1 cellular context compared by ENCODE assay signal in the genomic region with DNA sequence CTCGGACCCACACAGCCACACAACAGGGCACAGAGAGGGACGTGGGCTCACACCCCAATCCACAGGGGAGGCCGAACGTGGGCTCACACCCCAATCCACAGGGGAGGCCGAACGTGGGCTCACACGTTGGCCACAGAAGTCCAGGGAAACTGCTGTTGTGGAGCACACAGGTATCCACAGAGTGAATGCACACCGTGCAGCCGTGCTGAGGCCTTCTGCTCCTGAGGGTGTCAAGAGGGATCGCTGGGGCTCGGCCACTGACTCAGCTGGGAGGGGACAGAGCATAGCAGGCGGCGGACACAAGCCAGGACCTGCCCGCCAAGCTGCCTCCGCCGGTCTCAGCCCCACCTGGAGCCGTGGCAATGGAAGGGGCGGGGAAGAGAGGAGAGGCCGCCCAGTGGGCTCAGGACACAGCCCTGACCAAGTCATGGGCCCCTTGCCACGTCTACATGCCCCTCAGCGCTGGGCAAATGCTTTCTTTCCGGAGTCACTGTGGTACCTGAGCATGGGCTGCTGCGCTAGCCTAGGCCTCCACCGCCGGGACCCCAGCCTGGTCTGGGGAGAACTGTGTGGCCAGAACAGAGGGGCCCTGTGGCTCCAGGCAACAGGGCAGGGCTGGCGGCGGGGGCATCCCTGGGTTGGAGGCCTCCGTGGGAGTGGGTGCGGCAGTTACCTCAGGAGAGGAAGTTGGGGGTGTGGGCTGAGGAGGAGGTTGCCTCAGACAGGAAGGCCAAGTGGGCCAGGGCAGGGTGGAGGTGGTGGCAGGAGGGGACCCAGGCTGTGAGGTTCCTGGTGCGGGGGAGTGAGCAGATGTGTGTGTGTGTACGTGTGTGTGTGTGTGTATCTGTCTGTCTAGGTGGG.
TF ChIP-seq lines count a peak whose summit lies in the region.

No MANE protein-coding gene starts in this region.

TF ChIP-seq in K562, 482 proteins besides CTCF, POLR2A, EP300 and RAD21 (continued from another document and continues in another):
- TF ChIP-seq, protein P1, sequence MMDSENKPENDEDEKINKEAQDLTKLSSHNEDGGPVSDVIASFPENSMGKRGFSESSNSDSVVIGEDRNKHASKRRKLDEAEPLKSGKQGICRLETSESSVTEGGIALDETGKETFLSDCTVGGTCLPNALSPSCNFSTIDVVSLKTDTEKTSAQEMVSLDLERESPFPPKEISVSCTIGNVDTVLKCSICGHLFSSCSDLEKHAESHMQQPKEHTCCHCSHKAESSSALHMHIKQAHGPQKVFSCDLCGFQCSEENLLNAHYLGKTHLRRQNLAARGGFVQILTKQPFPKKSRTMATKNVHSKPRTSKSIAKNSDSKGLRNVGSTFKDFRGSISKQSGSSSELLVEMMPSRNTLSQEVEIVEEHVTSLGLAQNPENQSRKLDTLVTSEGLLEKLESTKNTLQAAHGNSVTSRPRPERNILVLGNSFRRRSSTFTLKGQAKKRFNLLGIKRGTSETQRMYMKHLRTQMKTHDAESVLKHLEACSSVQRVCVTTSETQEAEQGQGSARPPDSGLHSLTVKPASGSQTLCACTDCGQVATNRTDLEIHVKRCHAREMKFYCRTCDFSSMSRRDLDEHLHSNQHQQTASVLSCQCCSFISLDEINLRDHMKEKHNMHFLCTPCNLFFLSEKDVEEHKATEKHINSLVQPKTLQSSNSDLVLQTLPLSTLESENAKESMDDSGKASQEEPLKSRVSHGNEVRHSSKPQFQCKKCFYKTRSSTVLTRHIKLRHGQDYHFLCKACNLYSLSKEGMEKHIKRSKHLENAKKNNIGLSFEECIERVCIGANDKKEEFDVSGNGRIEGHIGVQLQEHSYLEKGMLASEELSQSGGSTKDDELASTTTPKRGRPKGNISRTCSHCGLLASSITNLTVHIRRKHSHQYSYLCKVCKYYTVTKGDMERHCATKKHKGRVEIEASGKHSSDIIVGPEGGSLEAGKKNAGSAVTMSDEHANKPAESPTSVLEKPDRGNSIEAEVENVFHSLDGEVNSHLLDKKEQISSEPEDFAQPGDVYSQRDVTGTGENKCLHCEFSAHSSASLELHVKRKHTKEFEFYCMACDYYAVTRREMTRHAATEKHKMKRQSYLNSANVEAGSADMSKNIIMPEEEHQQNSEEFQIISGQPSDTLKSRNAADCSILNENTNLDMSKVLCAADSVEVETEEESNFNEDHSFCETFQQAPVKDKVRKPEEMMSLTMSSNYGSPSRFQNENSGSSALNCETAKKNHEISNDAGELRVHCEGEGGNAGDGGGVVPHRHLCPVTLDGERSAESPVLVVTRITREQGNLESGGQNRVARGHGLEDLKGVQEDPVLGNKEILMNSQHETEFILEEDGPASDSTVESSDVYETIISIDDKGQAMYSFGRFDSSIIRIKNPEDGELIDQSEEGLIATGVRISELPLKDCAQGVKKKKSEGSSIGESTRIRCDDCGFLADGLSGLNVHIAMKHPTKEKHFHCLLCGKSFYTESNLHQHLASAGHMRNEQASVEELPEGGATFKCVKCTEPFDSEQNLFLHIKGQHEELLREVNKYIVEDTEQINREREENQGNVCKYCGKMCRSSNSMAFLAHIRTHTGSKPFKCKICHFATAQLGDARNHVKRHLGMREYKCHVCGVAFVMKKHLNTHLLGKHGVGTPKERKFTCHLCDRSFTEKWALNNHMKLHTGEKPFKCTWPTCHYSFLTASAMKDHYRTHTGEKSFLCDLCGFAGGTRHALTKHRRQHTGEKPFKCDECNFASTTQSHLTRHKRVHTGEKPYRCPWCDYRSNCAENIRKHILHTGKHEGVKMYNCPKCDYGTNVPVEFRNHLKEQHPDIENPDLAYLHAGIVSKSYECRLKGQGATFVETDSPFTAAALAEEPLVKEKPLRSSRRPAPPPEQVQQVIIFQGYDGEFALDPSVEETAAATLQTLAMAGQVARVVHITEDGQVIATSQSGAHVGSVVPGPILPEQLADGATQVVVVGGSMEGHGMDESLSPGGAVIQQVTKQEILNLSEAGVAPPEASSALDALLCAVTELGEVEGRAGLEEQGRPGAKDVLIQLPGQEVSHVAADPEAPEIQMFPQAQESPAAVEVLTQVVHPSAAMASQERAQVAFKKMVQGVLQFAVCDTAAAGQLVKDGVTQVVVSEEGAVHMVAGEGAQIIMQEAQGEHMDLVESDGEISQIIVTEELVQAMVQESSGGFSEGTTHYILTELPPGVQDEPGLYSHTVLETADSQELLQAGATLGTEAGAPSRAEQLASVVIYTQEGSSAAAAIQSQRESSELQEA (IDR thresholded peaks at IDR 0.05; ENCODE audit: low read depth) = no peak
- TF ChIP-seq MCM3 (IDR thresholded peaks at IDR 0.05) (no peak), ZNF3 (CRISPR knock-in tag; IDR thresholded peaks at IDR 0.05) (no peak), ZFP36 (IDR thresholded peaks at IDR 0.05; ENCODE audit: low read depth, low read length, partially characterized antibody) (no peak), DMBX1 (CRISPR knock-in tag; IDR thresholded peaks at IDR 0.05; ENCODE audit: borderline replicate concordance) (no peak), HDAC2 (IDR thresholded peaks at IDR 0.05) (no peak), ZNF79 (CRISPR knock-in tag; IDR thresholded peaks at IDR 0.05; ENCODE audit: low read depth) (no peak), CHCHD3 (CRISPR knock-in tag; IDR thresholded peaks at IDR 0.05) (no peak), RFX7 (CRISPR knock-in tag; IDR thresholded peaks at IDR 0.05) (no peak), MCM5 (IDR thresholded peaks at IDR 0.05; ENCODE audit: low read depth) (no peak), TAF9B (IDR thresholded peaks at IDR 0.05; ENCODE audit: partially characterized antibody) (no peak), ETV6 (IDR thresholded peaks at IDR 0.05; ENCODE audit: borderline replicate concordance in 1 of 2, low read depth in 2 of 2, low read length in 1 of 2) (no peak), ETV6 (CRISPR knock-in tag; IDR thresholded peaks at IDR 0.05; ENCODE audit: borderline replicate concordance) (no peak), ZNF584 (CRISPR knock-in tag; IDR thresholded peaks at IDR 0.05; ENCODE audit: low read depth) (no peak), ZNF274 (IDR thresholded peaks at IDR 0.05; ENCODE audit: borderline replicate concordance, low read depth, low read length) (no peak), TBL1XR1 (IDR thresholded peaks at IDR 0.05; ENCODE audit: low read length in 2 of 2) (no peak), MBD2 (IDR thresholded peaks at IDR 0.05; ENCODE audit: borderline replicate concordance, low read depth) (no peak), CXXC5 (CRISPR knock-in tag; IDR thresholded peaks at IDR 0.05) (no peak), GABPB2 (CRISPR knock-in tag; conservative IDR thresholded peaks at IDR 0.05) (no peak), ZKSCAN1 (IDR thresholded peaks at IDR 0.05; ENCODE audit: low read depth, low read length) (no peak), HNRNPLL (IDR thresholded peaks at IDR 0.05; ENCODE audit: low read depth, low read length, poor library complexity, severe bottlenecking) (no peak)
- TF ChIP-seq, protein P2, sequence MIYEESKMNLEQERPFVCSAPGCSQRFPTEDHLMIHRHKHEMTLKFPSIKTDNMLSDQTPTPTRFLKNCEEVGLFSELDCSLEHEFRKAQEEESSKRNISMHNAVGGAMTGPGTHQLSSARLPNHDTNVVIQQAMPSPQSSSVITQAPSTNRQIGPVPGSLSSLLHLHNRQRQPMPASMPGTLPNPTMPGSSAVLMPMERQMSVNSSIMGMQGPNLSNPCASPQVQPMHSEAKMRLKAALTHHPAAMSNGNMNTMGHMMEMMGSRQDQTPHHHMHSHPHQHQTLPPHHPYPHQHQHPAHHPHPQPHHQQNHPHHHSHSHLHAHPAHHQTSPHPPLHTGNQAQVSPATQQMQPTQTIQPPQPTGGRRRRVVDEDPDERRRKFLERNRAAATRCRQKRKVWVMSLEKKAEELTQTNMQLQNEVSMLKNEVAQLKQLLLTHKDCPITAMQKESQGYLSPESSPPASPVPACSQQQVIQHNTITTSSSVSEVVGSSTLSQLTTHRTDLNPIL (CRISPR knock-in tag; IDR thresholded peaks at IDR 0.05) = no peak
- TF ChIP-seq, protein P3, sequence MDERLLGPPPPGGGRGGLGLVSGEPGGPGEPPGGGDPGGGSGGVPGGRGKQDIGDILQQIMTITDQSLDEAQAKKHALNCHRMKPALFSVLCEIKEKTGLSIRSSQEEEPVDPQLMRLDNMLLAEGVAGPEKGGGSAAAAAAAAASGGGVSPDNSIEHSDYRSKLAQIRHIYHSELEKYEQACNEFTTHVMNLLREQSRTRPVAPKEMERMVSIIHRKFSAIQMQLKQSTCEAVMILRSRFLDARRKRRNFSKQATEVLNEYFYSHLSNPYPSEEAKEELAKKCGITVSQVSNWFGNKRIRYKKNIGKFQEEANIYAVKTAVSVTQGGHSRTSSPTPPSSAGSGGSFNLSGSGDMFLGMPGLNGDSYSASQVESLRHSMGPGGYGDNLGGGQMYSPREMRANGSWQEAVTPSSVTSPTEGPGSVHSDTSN (CRISPR knock-in tag; IDR thresholded peaks at IDR 0.05; ENCODE audit: low read depth) = no peak
- TF ChIP-seq, protein P3 (tag; conservative IDR thresholded peaks at IDR 0.05; ENCODE audit: low read depth) = no peak
- TF ChIP-seq, protein P4, sequence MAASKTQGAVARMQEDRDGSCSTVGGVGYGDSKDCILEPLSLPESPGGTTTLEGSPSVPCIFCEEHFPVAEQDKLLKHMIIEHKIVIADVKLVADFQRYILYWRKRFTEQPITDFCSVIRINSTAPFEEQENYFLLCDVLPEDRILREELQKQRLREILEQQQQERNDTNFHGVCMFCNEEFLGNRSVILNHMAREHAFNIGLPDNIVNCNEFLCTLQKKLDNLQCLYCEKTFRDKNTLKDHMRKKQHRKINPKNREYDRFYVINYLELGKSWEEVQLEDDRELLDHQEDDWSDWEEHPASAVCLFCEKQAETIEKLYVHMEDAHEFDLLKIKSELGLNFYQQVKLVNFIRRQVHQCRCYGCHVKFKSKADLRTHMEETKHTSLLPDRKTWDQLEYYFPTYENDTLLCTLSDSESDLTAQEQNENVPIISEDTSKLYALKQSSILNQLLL (CRISPR knock-in tag; IDR thresholded peaks at IDR 0.05; ENCODE audit: borderline replicate concordance) = no peak
- TF ChIP-seq, protein P5, sequence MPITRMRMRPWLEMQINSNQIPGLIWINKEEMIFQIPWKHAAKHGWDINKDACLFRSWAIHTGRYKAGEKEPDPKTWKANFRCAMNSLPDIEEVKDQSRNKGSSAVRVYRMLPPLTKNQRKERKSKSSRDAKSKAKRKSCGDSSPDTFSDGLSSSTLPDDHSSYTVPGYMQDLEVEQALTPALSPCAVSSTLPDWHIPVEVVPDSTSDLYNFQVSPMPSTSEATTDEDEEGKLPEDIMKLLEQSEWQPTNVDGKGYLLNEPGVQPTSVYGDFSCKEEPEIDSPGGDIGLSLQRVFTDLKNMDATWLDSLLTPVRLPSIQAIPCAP (CRISPR knock-in tag; IDR thresholded peaks at IDR 0.05; ENCODE audit: borderline replicate concordance) = no peak
- TF ChIP-seq, protein P6, sequence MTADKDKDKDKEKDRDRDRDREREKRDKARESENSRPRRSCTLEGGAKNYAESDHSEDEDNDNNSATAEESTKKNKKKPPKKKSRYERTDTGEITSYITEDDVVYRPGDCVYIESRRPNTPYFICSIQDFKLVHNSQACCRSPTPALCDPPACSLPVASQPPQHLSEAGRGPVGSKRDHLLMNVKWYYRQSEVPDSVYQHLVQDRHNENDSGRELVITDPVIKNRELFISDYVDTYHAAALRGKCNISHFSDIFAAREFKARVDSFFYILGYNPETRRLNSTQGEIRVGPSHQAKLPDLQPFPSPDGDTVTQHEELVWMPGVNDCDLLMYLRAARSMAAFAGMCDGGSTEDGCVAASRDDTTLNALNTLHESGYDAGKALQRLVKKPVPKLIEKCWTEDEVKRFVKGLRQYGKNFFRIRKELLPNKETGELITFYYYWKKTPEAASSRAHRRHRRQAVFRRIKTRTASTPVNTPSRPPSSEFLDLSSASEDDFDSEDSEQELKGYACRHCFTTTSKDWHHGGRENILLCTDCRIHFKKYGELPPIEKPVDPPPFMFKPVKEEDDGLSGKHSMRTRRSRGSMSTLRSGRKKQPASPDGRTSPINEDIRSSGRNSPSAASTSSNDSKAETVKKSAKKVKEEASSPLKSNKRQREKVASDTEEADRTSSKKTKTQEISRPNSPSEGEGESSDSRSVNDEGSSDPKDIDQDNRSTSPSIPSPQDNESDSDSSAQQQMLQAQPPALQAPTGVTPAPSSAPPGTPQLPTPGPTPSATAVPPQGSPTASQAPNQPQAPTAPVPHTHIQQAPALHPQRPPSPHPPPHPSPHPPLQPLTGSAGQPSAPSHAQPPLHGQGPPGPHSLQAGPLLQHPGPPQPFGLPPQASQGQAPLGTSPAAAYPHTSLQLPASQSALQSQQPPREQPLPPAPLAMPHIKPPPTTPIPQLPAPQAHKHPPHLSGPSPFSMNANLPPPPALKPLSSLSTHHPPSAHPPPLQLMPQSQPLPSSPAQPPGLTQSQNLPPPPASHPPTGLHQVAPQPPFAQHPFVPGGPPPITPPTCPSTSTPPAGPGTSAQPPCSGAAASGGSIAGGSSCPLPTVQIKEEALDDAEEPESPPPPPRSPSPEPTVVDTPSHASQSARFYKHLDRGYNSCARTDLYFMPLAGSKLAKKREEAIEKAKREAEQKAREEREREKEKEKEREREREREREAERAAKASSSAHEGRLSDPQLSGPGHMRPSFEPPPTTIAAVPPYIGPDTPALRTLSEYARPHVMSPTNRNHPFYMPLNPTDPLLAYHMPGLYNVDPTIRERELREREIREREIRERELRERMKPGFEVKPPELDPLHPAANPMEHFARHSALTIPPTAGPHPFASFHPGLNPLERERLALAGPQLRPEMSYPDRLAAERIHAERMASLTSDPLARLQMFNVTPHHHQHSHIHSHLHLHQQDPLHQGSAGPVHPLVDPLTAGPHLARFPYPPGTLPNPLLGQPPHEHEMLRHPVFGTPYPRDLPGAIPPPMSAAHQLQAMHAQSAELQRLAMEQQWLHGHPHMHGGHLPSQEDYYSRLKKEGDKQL (CRISPR knock-in tag; IDR thresholded peaks at IDR 0.05; ENCODE audit: borderline replicate concordance) = no peak
- TF ChIP-seq, protein P7, sequence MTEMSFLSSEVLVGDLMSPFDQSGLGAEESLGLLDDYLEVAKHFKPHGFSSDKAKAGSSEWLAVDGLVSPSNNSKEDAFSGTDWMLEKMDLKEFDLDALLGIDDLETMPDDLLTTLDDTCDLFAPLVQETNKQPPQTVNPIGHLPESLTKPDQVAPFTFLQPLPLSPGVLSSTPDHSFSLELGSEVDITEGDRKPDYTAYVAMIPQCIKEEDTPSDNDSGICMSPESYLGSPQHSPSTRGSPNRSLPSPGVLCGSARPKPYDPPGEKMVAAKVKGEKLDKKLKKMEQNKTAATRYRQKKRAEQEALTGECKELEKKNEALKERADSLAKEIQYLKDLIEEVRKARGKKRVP (CRISPR knock-in tag; IDR thresholded peaks at IDR 0.05) = no peak
- TF ChIP-seq, protein P8, sequence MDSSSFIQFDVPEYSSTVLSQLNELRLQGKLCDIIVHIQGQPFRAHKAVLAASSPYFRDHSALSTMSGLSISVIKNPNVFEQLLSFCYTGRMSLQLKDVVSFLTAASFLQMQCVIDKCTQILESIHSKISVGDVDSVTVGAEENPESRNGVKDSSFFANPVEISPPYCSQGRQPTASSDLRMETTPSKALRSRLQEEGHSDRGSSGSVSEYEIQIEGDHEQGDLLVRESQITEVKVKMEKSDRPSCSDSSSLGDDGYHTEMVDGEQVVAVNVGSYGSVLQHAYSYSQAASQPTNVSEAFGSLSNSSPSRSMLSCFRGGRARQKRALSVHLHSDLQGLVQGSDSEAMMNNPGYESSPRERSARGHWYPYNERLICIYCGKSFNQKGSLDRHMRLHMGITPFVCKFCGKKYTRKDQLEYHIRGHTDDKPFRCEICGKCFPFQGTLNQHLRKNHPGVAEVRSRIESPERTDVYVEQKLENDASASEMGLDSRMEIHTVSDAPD (CRISPR knock-in tag; IDR thresholded peaks at IDR 0.05) = no peak
